ENCODE assay signal across 1 cellular context in the genomic region with DNA sequence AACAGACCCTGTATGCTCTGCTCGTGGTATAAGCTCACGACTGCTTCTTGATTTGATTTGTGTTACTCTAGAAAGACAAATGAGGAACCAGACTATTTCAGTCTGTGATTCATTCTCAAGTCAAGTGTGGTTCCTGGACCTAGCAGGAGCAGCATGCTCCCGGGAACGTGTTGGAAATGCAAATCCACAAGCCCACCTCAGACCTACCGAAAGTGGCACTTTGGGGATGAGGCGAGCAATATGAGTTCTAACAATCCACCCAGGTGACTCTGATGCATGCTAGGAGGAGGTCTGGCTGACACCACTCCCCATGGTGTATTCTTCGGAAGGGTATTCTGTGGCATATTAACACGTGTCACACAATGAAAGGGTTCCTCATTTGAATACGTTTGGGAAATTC.
TF ChIP-seq lines count a peak whose summit lies in the region.

No MANE protein-coding gene starts in this region.

TF ChIP-seq in GM12878, 131 proteins besides CTCF, POLR2A, EP300 and RAD21 (continued from another document and continues in another):
- TF ChIP-seq MTA2 (IDR thresholded peaks at IDR 0.05; ENCODE audit: low read depth) (peak; percentile 35; the same call in 1 of the 2 replicates), STAT1 (conservative IDR thresholded peaks at IDR 0.05) (no peak), IKZF1 (conservative IDR thresholded peaks at IDR 0.05) (peak; percentile 71), NR2C1 (IDR thresholded peaks at IDR 0.05) (no peak), SRF (IDR thresholded peaks at IDR 0.05; ENCODE audit: low read depth in 2 of 2, low read length in 2 of 2) (no peak), CREB1 (IDR thresholded peaks at IDR 0.05; ENCODE audit: low read depth) (no peak), ZZZ3 (IDR thresholded peaks at IDR 0.05; ENCODE audit: control insufficient read depth, insufficient read length, low read depth) (no peak), TARDBP (IDR thresholded peaks at IDR 0.05; ENCODE audit: borderline replicate concordance) (no peak), IRF4 (IDR thresholded peaks at IDR 0.05; ENCODE audit: low read depth, low read length) (0 out of 2 replicates have a peak, but pooled peaks have one; percentile 49), NBN (IDR thresholded peaks at IDR 0.05) (no peak), PAX5 (IDR thresholded peaks at IDR 0.05; ENCODE audit: borderline replicate concordance, low read depth, low read length) (peak; percentile 48; the same call in 1 of the 2 replicates), MEF2A (IDR thresholded peaks at IDR 0.05; ENCODE audit: insufficient read depth, low read depth, low read length) (0 out of 2 replicates have a peak, but pooled peaks have one; percentile 14), CHD4 (IDR thresholded peaks at IDR 0.05) (no peak), ZBTB40 (IDR thresholded peaks at IDR 0.05; ENCODE audit: borderline replicate concordance) (no peak), EZH2 (IDR thresholded peaks at IDR 0.05; ENCODE audit: borderline replicate concordance, control insufficient read depth, low read depth, low read length) (no peak), SUPT20H (IDR thresholded peaks at IDR 0.05; ENCODE audit: borderline replicate concordance, control insufficient read depth, low read depth, low read length) (no peak), CBFB (IDR thresholded peaks at IDR 0.05; ENCODE audit: low read depth) (no peak), CEBPZ (IDR thresholded peaks at IDR 0.05; ENCODE audit: low read depth, low read length) (no peak), HCFC1 (IDR thresholded peaks at IDR 0.05; ENCODE audit: low read length) (no peak), ZNF207 (IDR thresholded peaks at IDR 0.05; ENCODE audit: borderline replicate concordance) (no peak), MEF2B (IDR thresholded peaks at IDR 0.05; ENCODE audit: partially characterized antibody, poor library complexity, severe bottlenecking) (peak; percentile 36), ASH2L (IDR thresholded peaks at IDR 0.05; ENCODE audit: borderline replicate concordance, low read depth) (no peak), BCL11A (IDR thresholded peaks at IDR 0.05; ENCODE audit: low read depth, low read length) (0 out of 2 replicates have a peak, but pooled peaks have one; percentile 30), RUNX3 (IDR thresholded peaks at IDR 0.05; ENCODE audit: low read length) (peak; percentile 66), TAF1 (IDR thresholded peaks at IDR 0.05; ENCODE audit: borderline replicate concordance, low read depth, low read length) (no peak), MTA3 (IDR thresholded peaks at IDR 0.05; ENCODE audit: borderline replicate concordance, low read length) (no peak), KLF5 (IDR thresholded peaks at IDR 0.05; ENCODE audit: partially characterized antibody) (no peak), CBX3 (IDR thresholded peaks at IDR 0.05; ENCODE audit: borderline replicate concordance, low read depth) (no peak), NFIC (IDR thresholded peaks at IDR 0.05; ENCODE audit: low read depth, low read length) (peak; percentile 42; the same call in 1 of the 2 replicates), ZBTB11 (CRISPR knock-in tag; IDR thresholded peaks at IDR 0.05) (no peak), JUNB (IDR thresholded peaks at IDR 0.05) (no peak), DPF2 (IDR thresholded peaks at IDR 0.05) (no peak), HDAC2 (IDR thresholded peaks at IDR 0.05) (no peak), FOS (IDR thresholded peaks at IDR 0.05; ENCODE audit: borderline replicate concordance, extremely low read depth, insufficient read length) (no peak), ZSCAN29 (IDR thresholded peaks at IDR 0.05) (no peak), JUND (IDR thresholded peaks at IDR 0.05; ENCODE audit: low read depth, low read length) (no peak), TCF3 (IDR thresholded peaks at IDR 0.05; ENCODE audit: borderline replicate concordance, insufficient read depth, low read depth, low read length) (no peak), NFXL1 (IDR thresholded peaks at IDR 0.05; ENCODE audit: borderline replicate concordance) (no peak)
- TF ChIP-seq, protein P1, sequence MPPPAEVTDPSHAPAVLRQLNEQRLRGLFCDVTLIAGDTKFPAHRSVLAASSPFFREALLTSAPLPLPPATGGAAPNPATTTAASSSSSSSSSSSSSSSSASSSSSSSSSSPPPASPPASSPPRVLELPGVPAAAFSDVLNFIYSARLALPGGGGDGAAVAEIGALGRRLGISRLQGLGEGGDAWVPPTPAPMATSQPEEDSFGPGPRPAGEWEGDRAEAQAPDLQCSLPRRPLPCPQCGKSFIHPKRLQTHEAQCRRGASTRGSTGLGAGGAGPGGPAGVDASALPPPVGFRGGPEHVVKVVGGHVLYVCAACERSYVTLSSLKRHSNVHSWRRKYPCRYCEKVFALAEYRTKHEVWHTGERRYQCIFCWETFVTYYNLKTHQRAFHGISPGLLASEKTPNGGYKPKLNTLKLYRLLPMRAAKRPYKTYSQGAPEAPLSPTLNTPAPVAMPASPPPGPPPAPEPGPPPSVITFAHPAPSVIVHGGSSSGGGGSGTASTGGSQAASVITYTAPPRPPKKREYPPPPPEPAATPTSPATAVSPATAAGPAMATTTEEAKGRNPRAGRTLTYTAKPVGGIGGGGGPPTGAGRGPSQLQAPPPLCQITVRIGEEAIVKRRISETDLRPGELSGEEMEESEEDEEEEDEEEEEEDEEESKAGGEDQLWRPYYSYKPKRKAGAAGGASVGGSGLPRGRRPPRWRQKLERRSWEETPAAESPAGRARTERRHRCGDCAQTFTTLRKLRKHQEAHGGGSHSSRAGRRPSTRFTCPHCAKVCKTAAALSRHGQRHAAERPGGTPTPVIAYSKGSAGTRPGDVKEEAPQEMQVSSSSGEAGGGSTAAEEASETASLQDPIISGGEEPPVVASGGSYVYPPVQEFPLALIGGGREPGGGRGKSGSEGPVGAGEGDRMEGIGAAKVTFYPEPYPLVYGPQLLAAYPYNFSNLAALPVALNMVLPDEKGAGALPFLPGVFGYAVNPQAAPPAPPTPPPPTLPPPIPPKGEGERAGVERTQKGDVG (CRISPR knock-in tag; IDR thresholded peaks at IDR 0.05): no peak
- TF ChIP-seq, protein P2, sequence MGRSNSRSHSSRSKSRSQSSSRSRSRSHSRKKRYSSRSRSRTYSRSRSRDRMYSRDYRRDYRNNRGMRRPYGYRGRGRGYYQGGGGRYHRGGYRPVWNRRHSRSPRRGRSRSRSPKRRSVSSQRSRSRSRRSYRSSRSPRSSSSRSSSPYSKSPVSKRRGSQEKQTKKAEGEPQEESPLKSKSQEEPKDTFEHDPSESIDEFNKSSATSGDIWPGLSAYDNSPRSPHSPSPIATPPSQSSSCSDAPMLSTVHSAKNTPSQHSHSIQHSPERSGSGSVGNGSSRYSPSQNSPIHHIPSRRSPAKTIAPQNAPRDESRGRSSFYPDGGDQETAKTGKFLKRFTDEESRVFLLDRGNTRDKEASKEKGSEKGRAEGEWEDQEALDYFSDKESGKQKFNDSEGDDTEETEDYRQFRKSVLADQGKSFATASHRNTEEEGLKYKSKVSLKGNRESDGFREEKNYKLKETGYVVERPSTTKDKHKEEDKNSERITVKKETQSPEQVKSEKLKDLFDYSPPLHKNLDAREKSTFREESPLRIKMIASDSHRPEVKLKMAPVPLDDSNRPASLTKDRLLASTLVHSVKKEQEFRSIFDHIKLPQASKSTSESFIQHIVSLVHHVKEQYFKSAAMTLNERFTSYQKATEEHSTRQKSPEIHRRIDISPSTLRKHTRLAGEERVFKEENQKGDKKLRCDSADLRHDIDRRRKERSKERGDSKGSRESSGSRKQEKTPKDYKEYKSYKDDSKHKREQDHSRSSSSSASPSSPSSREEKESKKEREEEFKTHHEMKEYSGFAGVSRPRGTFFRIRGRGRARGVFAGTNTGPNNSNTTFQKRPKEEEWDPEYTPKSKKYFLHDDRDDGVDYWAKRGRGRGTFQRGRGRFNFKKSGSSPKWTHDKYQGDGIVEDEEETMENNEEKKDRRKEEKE (IDR thresholded peaks at IDR 0.05): no peak
- TF ChIP-seq, protein P3, sequence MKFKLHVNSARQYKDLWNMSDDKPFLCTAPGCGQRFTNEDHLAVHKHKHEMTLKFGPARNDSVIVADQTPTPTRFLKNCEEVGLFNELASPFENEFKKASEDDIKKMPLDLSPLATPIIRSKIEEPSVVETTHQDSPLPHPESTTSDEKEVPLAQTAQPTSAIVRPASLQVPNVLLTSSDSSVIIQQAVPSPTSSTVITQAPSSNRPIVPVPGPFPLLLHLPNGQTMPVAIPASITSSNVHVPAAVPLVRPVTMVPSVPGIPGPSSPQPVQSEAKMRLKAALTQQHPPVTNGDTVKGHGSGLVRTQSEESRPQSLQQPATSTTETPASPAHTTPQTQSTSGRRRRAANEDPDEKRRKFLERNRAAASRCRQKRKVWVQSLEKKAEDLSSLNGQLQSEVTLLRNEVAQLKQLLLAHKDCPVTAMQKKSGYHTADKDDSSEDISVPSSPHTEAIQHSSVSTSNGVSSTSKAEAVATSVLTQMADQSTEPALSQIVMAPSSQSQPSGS (IDR thresholded peaks at IDR 0.05; ENCODE audit: low read length): no peak
- TF ChIP-seq, protein P4, sequence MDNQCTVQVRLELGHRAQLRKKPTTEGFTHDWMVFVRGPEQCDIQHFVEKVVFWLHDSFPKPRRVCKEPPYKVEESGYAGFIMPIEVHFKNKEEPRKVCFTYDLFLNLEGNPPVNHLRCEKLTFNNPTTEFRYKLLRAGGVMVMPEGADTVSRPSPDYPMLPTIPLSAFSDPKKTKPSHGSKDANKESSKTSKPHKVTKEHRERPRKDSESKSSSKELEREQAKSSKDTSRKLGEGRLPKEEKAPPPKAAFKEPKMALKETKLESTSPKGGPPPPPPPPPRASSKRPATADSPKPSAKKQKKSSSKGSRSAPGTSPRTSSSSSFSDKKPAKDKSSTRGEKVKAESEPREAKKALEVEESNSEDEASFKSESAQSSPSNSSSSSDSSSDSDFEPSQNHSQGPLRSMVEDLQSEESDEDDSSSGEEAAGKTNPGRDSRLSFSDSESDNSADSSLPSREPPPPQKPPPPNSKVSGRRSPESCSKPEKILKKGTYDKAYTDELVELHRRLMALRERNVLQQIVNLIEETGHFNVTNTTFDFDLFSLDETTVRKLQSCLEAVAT (IDR thresholded peaks at IDR 0.05): no peak
